19 cellular contexts compared by ENCODE assay signal in genomic region chr3:195066441-195066841, GRCh38.
DNase-seq lines count a peak whose midpoint lies in the region; ATAC-seq and TF ChIP-seq lines count a peak whose summit lies in the region.
"Had no signal": no experiment of that assay in that cellular context is flagged by ENCODE, and none has a peak within 500 bp of the region (broad histone marks: within the 10 kb centered on the region; RNA-seq: fewer than 3 reads in every experiment).

No MANE protein-coding gene starts in this region.

- H2BK15ac ChIP-seq in neuronal stem cell (ENCODE audit: low read length) = no peak overlapping the region

- no peak overlapping the region for H3K9ac ChIP-seq in neuronal stem cell (ENCODE audit: low read depth, low read length, poor library complexity)
- H3K9ac ChIP-seq: BLaER1 had no signal

- no peaks in the 10 kb centered on the region for H3K79me1 ChIP-seq in neuronal stem cell (ENCODE audit: low read depth, low read length)

- no peak overlapping the region for H4K8ac ChIP-seq in neuronal stem cell (ENCODE audit: low read depth, low read length)

- no peaks in the 10 kb centered on the region for H3K27me3 ChIP-seq in neuronal stem cell (ENCODE audit: control insufficient read depth in 3 of 3, insufficient read depth in 3 of 3, low read depth in 1 of 3, low read length in 3 of 3)
- H3K27me3 ChIP-seq: BLaER1 had no signal

- no peak overlapping the region for H3K14ac ChIP-seq in neuronal stem cell (ENCODE audit: low read length)

- no peak overlapping the region for H3K4me3 ChIP-seq in neuronal stem cell (ENCODE audit: low read length in 2 of 2)
- H3K4me3 ChIP-seq: A549, BLaER1, GM12878, GM23338 had no signal

- WGBS in neuronal stem cell (ENCODE audit: extremely low coverage in 2 of 2, insufficient read length in 2 of 2, insufficient replicate concordance in 1 of 2), 2 donors = no CpG with 5 or more reads among the region's 16 CpGs

- H3K4me2 ChIP-seq in neuronal stem cell (ENCODE audit: insufficient read depth, low read length, poor library complexity, severe bottlenecking) = no peak overlapping the region
- H3K4me2 ChIP-seq: A549, BLaER1, GM23338 had no signal

- H3K27me3 Mint-ChIP-seq in endothelial cell (ENCODE audit: unreplicated experiment) = peaks cover 11% of the 10 kb centered on the region

- no peaks in the 10 kb centered on the region for H3K9me3 ChIP-seq in neuronal stem cell (replicated peaks in 1 of 2; ENCODE audit: control insufficient read depth in 2 of 2, insufficient read depth in 1 of 2, low read depth in 1 of 2, low read length in 2 of 2)
- H3K9me3 ChIP-seq: A549 had no signal

- no peak overlapping the region for H2BK120ac ChIP-seq in neuronal stem cell (ENCODE audit: low read depth, low read length)

- H2AK5ac ChIP-seq in neuronal stem cell (ENCODE audit: low read depth, low read length) = no peak overlapping the region

- no peak for TF ChIP-seq CTCF in endothelial cell (IDR thresholded peaks at IDR 0.05; ENCODE audit: unreplicated experiment)

- H3K4me1 Mint-ChIP-seq in endothelial cell (ENCODE audit: unreplicated experiment) = peaks cover 4% of the 10 kb centered on the region

- H3K36me3 Mint-ChIP-seq in endothelial cell (ENCODE audit: low read depth, unreplicated experiment) = peaks cover 25% of the 10 kb centered on the region

- H3K9me3 Mint-ChIP-seq in endothelial cell (ENCODE audit: unreplicated experiment) = no peaks in the 10 kb centered on the region

- no peak overlapping the region for H2BK12ac ChIP-seq in neuronal stem cell (ENCODE audit: low read length)

- peaks cover 0 to 5% of the 10 kb centered on the region in 2 donors for H3K4me1 ChIP-seq in neuronal stem cell (ENCODE audit: control insufficient read depth in 2 of 2, insufficient read depth in 1 of 2, low read depth in 1 of 2, low read length in 2 of 2)
- H3K4me1 ChIP-seq: A549 had no signal

- peak overlapping the region; percentile 62 for H3K4me3 Mint-ChIP-seq in endothelial cell (ENCODE audit: unreplicated experiment)
- H3K4me3 Mint-ChIP-seq: GM23338 had no signal

- H2AFZ ChIP-seq in neuronal stem cell (ENCODE audit: low read length) = no peak overlapping the region
- H2AFZ ChIP-seq: GM23338 had no signal

- intact Hi-C loops in left ventricle myocardium superior (cut with micrococcal nuclease) (no loop called here), Right ventricle myocardium inferior (cut with DNase I) (no loop called here), sciatic nerve (cut with DNase I) (no loop called here)

- no peak overlapping the region for H3K27ac Mint-ChIP-seq in endothelial cell (ENCODE audit: unreplicated experiment)
- H3K27ac Mint-ChIP-seq: GM23338 had no signal

- H3K36me3 ChIP-seq in neuronal stem cell (replicated peaks in 1 of 2; ENCODE audit: control insufficient read depth in 2 of 2, insufficient read depth in 2 of 2, low read length in 2 of 2) = peaks cover 9 to 35% of the 10 kb centered on the region in 2 donors

- H4K91ac ChIP-seq in neuronal stem cell (ENCODE audit: low read depth, low read length, poor library complexity) = no peak overlapping the region

- no peak overlapping the region for H3K23ac ChIP-seq in neuronal stem cell (ENCODE audit: low read depth, low read length, poor library complexity)

- no peak overlapping the region for H2BK5ac ChIP-seq in neuronal stem cell (ENCODE audit: low read length)

- ATAC-seq in left ventricle myocardium superior = no peak
- ATAC-seq in Right ventricle myocardium inferior = no peak
- ATAC-seq in sciatic nerve = no peak
- no peak for ATAC-seq in HG03520 (IDR thresholded peaks at IDR 0.05; ENCODE audit: unreplicated experiment)
- ATAC-seq in GM18511 (IDR thresholded peaks at IDR 0.05; ENCODE audit: unreplicated experiment) = no peak
- ATAC-seq: A549, GM12878, GM23338 had no signal

- no peak overlapping the region for H3K4ac ChIP-seq in neuronal stem cell (ENCODE audit: low read length)

- H3K18ac ChIP-seq in neuronal stem cell (ENCODE audit: low read length) = no peak overlapping the region

- no peak overlapping the region for H3K27ac ChIP-seq in neuronal stem cell (replicated peaks; ENCODE audit: low read length)
- H3K27ac ChIP-seq: A549, BLaER1 had no signal

- DNase-seq in left ventricle myocardium superior (peak; percentile 14), Right ventricle myocardium inferior (ENCODE audit: missing footprints) (no peak), endothelial cell (ENCODE audit: low spot score) (no peak), sciatic nerve (ENCODE audit: low spot score) (peak; percentile 40), neuronal stem cell (ENCODE audit: low spot score) (no peak)
- DNase-seq: DMS53; EL; HCEC 1CT; KG1; NCI-H1105 treated with DMSO at 0.1 percent for 48 hours; NCI-H1694 treated with DMSO at 0.1 percent for 48 hours; NK-92 treated with Interleukin-12 subunit alpha and Interleukin-12 subunit beta, amount 100 ng/mL, for 24 hours; SHP77 had no signal

Comparison
In these comparisons a context has a peak if more than half of its experiments do, and no peak if none do; other contexts are left out.
1. DNase-seq: peak in left ventricle myocardium superior (single experiment) and sciatic nerve (single experiment); none in Right ventricle myocardium inferior (single experiment), endothelial cell (single experiment) and neuronal stem cell (single experiment).